3 cellular contexts compared by ENCODE assay signal in genomic region chr20:63880901-63881300, GRCh38.
DNase-seq lines count a peak whose midpoint lies in the region; ATAC-seq, FAIRE-seq and TF ChIP-seq lines count a peak whose summit lies in the region.
"Not testable (repeated sequence)": the region's sequence is repeated elsewhere in the genome, so short reads cannot be mapped to it uniquely, and the experiment has no call there.

No MANE protein-coding gene starts in this region.

- not testable (repeated sequence) for DNase-seq in HTR-8/SVneo (ENCODE audit: insufficient read length, low spot score); stimulated activated naive B cell treated with anti-CD40 and anti-IgM and Interleukin-4, amounts not matched to agents 10 μg/mL and 1 μg/mL and 100 μg/mL, for 72 hours
- peak; percentile 79 for DNase-seq in RWPE2 (ENCODE audit: low spot score)

- not testable (repeated sequence) for H3K27ac ChIP-seq in RWPE2 (ENCODE audit: poor library complexity, severe bottlenecking)

- H3K36me3 Mint-ChIP-seq in stimulated activated naive B cell treated with anti-CD40 and anti-IgM and Interleukin-4, amounts not matched to agents 10 μg/mL and 1 μg/mL and 100 μg/mL, for 72 hours: peaks cover 28 to 46% of the 10 kb centered on the region in 2 donors

- not testable (repeated sequence) for H3K4me3 ChIP-seq in RWPE2 (ENCODE audit: severe bottlenecking)

- peak; percentile 67 for FAIRE-seq in HTR-8/SVneo (lab: Jason Lieb, UNC)

- peak overlapping the region; percentile 31 for H3K27ac Mint-ChIP-seq in stimulated activated naive B cell treated with anti-CD40 and anti-IgM and Interleukin-4, amounts not matched to agents 10 μg/mL and 1 μg/mL and 100 μg/mL, for 72 hours

- H3K27me3 ChIP-seq in RWPE2 (ENCODE audit: insufficient read depth, poor library complexity, severe bottlenecking): not testable (repeated sequence)

- not testable (repeated sequence) for H3K27me3 Mint-ChIP-seq in stimulated activated naive B cell treated with anti-CD40 and anti-IgM and Interleukin-4, amounts not matched to agents 10 μg/mL and 1 μg/mL and 100 μg/mL, for 72 hours

- not testable (repeated sequence) for H3K4me3 Mint-ChIP-seq in stimulated activated naive B cell treated with anti-CD40 and anti-IgM and Interleukin-4, amounts not matched to agents 10 μg/mL and 1 μg/mL and 100 μg/mL, for 72 hours

- ATAC-seq in RWPE2 (ENCODE audit: low read depth); stimulated activated naive B cell treated with anti-CD40 and anti-IgM and Interleukin-4, amounts not matched to agents 10 μg/mL and 1 μg/mL and 100 μg/mL, for 72 hours (replicated peaks): not testable (repeated sequence)

- not testable (repeated sequence) for H3K9me3 Mint-ChIP-seq in stimulated activated naive B cell treated with anti-CD40 and anti-IgM and Interleukin-4, amounts not matched to agents 10 μg/mL and 1 μg/mL and 100 μg/mL, for 72 hours

- TF ChIP-seq CTCF in RWPE2 (IDR thresholded peaks at IDR 0.05; ENCODE audit: poor library complexity, severe bottlenecking): not testable (repeated sequence)

- peaks cover 87% of the 10 kb centered on the region for H3K36me3 ChIP-seq in RWPE2 (ENCODE audit: low read depth)

- H3K4me1 ChIP-seq in RWPE2 (ENCODE audit: insufficient read depth, poor library complexity, severe bottlenecking): not testable (repeated sequence)

- H3K4me1 Mint-ChIP-seq in stimulated activated naive B cell treated with anti-CD40 and anti-IgM and Interleukin-4, amounts not matched to agents 10 μg/mL and 1 μg/mL and 100 μg/mL, for 72 hours: peaks cover 14 to 15% of the 10 kb centered on the region in 2 donors

- H3K9me3 ChIP-seq in RWPE2 (ENCODE audit: severe bottlenecking): not testable (repeated sequence)
